18 cellular contexts compared by ENCODE assay signal in the genomic region with DNA sequence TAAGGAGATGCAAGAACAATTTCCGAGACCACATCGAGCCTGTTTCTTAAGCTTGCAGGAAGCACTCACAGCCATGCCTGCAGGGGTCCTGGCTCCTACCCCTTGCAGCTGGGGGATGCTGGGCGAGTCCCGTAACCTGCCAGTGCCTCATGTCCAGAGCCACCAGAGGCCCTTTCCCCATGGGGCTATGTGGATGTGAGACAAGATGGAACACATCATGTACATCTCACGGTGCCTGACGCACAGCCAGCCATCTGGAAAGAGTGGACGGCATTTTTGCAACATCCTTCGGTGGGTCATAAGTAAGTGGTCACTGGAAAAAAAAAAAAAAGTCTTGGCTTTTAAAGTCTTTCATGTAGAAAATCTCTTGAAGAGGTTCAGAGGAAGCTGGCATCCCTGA.
"Had no signal": no experiment of that assay in that cellular context is flagged by ENCODE, and none has a peak within 500 bp of the region (broad histone marks: within the 10 kb centered on the region; RNA-seq: fewer than 3 reads in every experiment).

No MANE protein-coding gene starts in this region.

- H3K4me3 ChIP-seq: coronary artery, dorsolateral prefrontal cortex, esophagus muscularis mucosa, gastroesophageal sphincter, heart right ventricle, left lung, lower lobe of right lung, mucosa of descending colon had no signal

- H3K4me3 Mint-ChIP-seq: mesothelial cell of epicardium had no signal

- ATAC-seq: foreskin keratinocyte, gastroesophageal sphincter, heart right ventricle, left cardiac atrium, left lung, left ventricle myocardium superior, lower lobe of right lung, mucosa of descending colon had no signal

- H3K4me1 Mint-ChIP-seq: mesothelial cell of epicardium had no signal

- H3K36me3 Mint-ChIP-seq: mesothelial cell of epicardium had no signal

- H3K27ac ChIP-seq: coronary artery, dorsolateral prefrontal cortex, esophagus muscularis mucosa, foreskin keratinocyte, gastroesophageal sphincter, heart right ventricle, left lung, lower lobe of right lung had no signal

- H3K27me3 ChIP-seq: dorsolateral prefrontal cortex, foreskin keratinocyte had no signal

- H3K36me3 ChIP-seq: esophagus muscularis mucosa, gastroesophageal sphincter, heart right ventricle, left lung, lower lobe of right lung had no signal

- DNase-seq: dermis blood vessel endothelial cell; effector CD4-positive, alpha-beta T cell; effector memory CD4-positive, alpha-beta T cell; foreskin keratinocyte; head of caudate nucleus; heart right ventricle; hypothalamus; left cardiac atrium; left lung; left ventricle myocardium superior; lower lobe of right lung; mesenchymal stem cell; mucosa of descending colon had no signal

- H3K9me3 ChIP-seq: esophagus muscularis mucosa, gastroesophageal sphincter, heart right ventricle, left lung, lower lobe of right lung, mucosa of descending colon had no signal

- H3K4me1 ChIP-seq: esophagus muscularis mucosa, foreskin keratinocyte, gastroesophageal sphincter, heart right ventricle, left lung, lower lobe of right lung had no signal

- H3K9me3 Mint-ChIP-seq: mesothelial cell of epicardium had no signal

- H3K27ac Mint-ChIP-seq: mesothelial cell of epicardium had no signal
